Comparison of ENCODE assay signal across 1 cellular context in genomic region chr11:111305403-111305802, GRCh38.
TF ChIP-seq lines count a peak whose summit lies in the region.

No MANE protein-coding gene starts in this region.

TF ChIP-seq in HepG2, 621 proteins besides CTCF, POLR2A, EP300 and RAD21:
- TF ChIP-seq ASH2L (IDR thresholded peaks at IDR 0.05; ENCODE audit: insufficient read length, low read depth, low read length) (no peak), NFIB (CRISPR knock-in tag; IDR thresholded peaks at IDR 0.05; ENCODE audit: borderline replicate concordance) (no peak), BCLAF1 (IDR thresholded peaks at IDR 0.05) (no peak), ATM (IDR thresholded peaks at IDR 0.05; ENCODE audit: borderline replicate concordance) (no peak), KMT2A (CRISPR knock-in tag; IDR thresholded peaks at IDR 0.05) (no peak), MXI1 (IDR thresholded peaks at IDR 0.05; ENCODE audit: borderline replicate concordance, low read depth, low read length) (no peak), ZNF558 (CRISPR knock-in tag; IDR thresholded peaks at IDR 0.05; ENCODE audit: borderline replicate concordance) (no peak), HOXA9 (CRISPR knock-in tag; IDR thresholded peaks at IDR 0.05; ENCODE audit: borderline replicate concordance) (no peak), ZNF292 (CRISPR knock-in tag; IDR thresholded peaks at IDR 0.05; ENCODE audit: borderline replicate concordance, low read depth) (no peak), ZSCAN12 (CRISPR knock-in tag; IDR thresholded peaks at IDR 0.05) (no peak), THAP11 (CRISPR knock-in tag; IDR thresholded peaks at IDR 0.05) (no peak), CCAR2 (optimal IDR thresholded peaks at IDR 0.05; ENCODE audit: low read depth, low read length) (no peak), GATA4 (IDR thresholded peaks at IDR 0.05; ENCODE audit: borderline replicate concordance, low read depth) (no peak), MTF2 (CRISPR knock-in tag; IDR thresholded peaks at IDR 0.05; ENCODE audit: borderline replicate concordance) (no peak), SOX5 (CRISPR knock-in tag; IDR thresholded peaks at IDR 0.05; ENCODE audit: borderline replicate concordance) (no peak), SOX6 (IDR thresholded peaks at IDR 0.05) (no peak), SOX6 (CRISPR knock-in tag; IDR thresholded peaks at IDR 0.05) (no peak), PRDM10 (CRISPR knock-in tag; IDR thresholded peaks at IDR 0.05; ENCODE audit: low read depth) (no peak)
